Comparison of ENCODE assay signal across 8 cellular contexts in genomic region chr1:115112496-115113375, GRCh38. TPM values are rescaled to one million over a fixed set of nuclear protein-coding genes. Genes with fewer than 3 reads are reported as not detected.
DNase-seq lines count a peak whose midpoint lies in the region; ATAC-seq lines count a peak whose summit lies in the region.

No MANE protein-coding gene starts in this region.

- DNase-seq in NCI-H510A treated with DMSO at 0.1 percent for 48 hours (lab: John Stamatoyannopoulos, UW) (peak; percentile 24), NCI-H510A (lab: John Stamatoyannopoulos, UW) (no peak), SJCRH30 (peak; percentile 11 to 61), iPS-NIHi11 (ENCODE audit: low spot score) (peak; percentile 56)
- DNase-seq in activated naive CD4-positive, alpha-beta T cell treated with anti-CD3 and anti-CD28 coated beads, Interleukin-2, amount 10 ng/mL, durations not matched to agents 7 days and 5 days: peak; percentile 56
- peak; percentile 19 for DNase-seq in stimulated activated CD4-positive, alpha-beta T cell treated with anti-CD3 and anti-CD28 coated beads, Interleukin-1b, Interleukin-23, amount 100 ng/mL, for 48 hours

- H3K9me3 ChIP-seq in SJCRH30 (replicated peaks): no peaks in the 10 kb centered on the region

- no peaks in the 10 kb centered on the region for H3K36me3 ChIP-seq in SJCRH30

- no peak overlapping the region for H3K4me3 Mint-ChIP-seq in activated naive CD4-positive, alpha-beta T cell treated with anti-CD3 and anti-CD28 coated beads, Interleukin-2, amount 10 ng/mL, durations not matched to agents 7 days and 5 days

- no peaks in the 10 kb centered on the region for H3K4me1 Mint-ChIP-seq in activated naive CD4-positive, alpha-beta T cell treated with anti-CD3 and anti-CD28 coated beads, Interleukin-2, amount 10 ng/mL, durations not matched to agents 7 days and 5 days

- ATAC-seq in GM21825 (IDR thresholded peaks at IDR 0.05; ENCODE audit: unreplicated experiment): no peak
- ATAC-seq in HG03045 (IDR thresholded peaks at IDR 0.05; ENCODE audit: unreplicated experiment): no peak

- peaks cover 9% of the 10 kb centered on the region; the same call in 1 of the 2 replicates for H3K4me1 ChIP-seq in SJCRH30

- CTCF ChIA-PET in activated naive CD4-positive, alpha-beta T cell treated with anti-CD3 and anti-CD28 coated beads, Interleukin-2, amount 10 ng/mL, durations not matched to agents 7 days and 5 days (lab: Charles Lee): interaction anchor here (0.7 to 4.3 kb wide), 18 partner anchors 9 to 898 kb away, joined by 3 to 38 read pairs (median 4); no protein-coding TSS in a partner anchor

- H3K27ac Mint-ChIP-seq in activated naive CD4-positive, alpha-beta T cell treated with anti-CD3 and anti-CD28 coated beads, Interleukin-2, amount 10 ng/mL, durations not matched to agents 7 days and 5 days: no peak overlapping the region

- no peak overlapping the region for H3K4me3 ChIP-seq in SJCRH30

- H3K27ac ChIP-seq in SJCRH30: no peak overlapping the region

- peaks cover 3% of the 10 kb centered on the region for H3K36me3 Mint-ChIP-seq in activated naive CD4-positive, alpha-beta T cell treated with anti-CD3 and anti-CD28 coated beads, Interleukin-2, amount 10 ng/mL, durations not matched to agents 7 days and 5 days

- H3K27me3 ChIP-seq in SJCRH30: no peaks in the 10 kb centered on the region

- no peaks in the 10 kb centered on the region for H3K27me3 Mint-ChIP-seq in activated naive CD4-positive, alpha-beta T cell treated with anti-CD3 and anti-CD28 coated beads, Interleukin-2, amount 10 ng/mL, durations not matched to agents 7 days and 5 days

- H3K9me3 Mint-ChIP-seq in activated naive CD4-positive, alpha-beta T cell treated with anti-CD3 and anti-CD28 coated beads, Interleukin-2, amount 10 ng/mL, durations not matched to agents 7 days and 5 days: no peaks in the 10 kb centered on the region

RNA-seq across cellular contexts. Expression of gene TSPAN2, which starts 23.4 kb away (rescaled TPM):
- total RNA-seq in SJCRH30 (2014; rRNA removed; shearing (Covaris generic)): 0.02 TPM in 1 of 2 replicates, not detected in the other
